ENCODE assay signal across 29 cellular contexts in the genomic region with DNA sequence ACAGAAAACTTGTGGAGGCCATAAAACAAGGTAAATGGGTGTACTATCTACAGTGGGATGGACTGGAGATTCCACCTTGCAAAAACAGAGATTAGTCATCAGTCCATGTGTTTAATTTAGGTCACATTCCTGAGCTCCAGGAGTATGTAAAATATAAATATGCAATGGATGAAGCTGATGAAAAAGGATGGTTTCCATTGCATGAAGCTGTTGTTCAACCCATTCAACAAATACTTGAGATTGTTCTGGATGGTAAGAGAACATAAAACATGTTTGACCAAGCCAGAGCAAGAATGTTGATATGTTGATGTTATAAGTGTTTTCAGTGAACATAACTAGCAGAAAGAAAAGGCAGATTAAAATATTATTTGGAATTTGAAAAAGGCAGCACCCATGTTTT. TPM values are rescaled to one million over a fixed set of nuclear protein-coding genes. Genes with fewer than 3 reads are reported as not detected.
A peak's percentile ranks its signal among the peaks of the same experiment; 100 is the strongest.
DNase-seq lines count a peak whose midpoint lies in the region; ATAC-seq, FAIRE-seq and TF ChIP-seq lines count a peak whose summit lies in the region.
"Had no signal": no experiment of that assay in that cellular context is flagged by ENCODE, and none has a peak within 500 bp of the region (broad histone marks: within the 10 kb centered on the region; RNA-seq: fewer than 3 reads in every experiment).

No MANE protein-coding gene starts in this region.

- no peak overlapping the region for H3K4me3 ChIP-seq in AG10803 (ENCODE audit: low read length)
- no peak overlapping the region for H3K4me3 ChIP-seq in left lung
- no peak overlapping the region for H3K4me3 ChIP-seq in gastrocnemius medialis
- H3K4me3 ChIP-seq: BLaER1, GM12878 had no signal

- no peaks in the 10 kb centered on the region for H3K4me1 ChIP-seq in left lung
- H3K4me1 ChIP-seq in gastrocnemius medialis = peaks cover 12 to 15% of the 10 kb centered on the region in 2 donors
- H3K4me1 ChIP-seq: BLaER1 had no signal

- H3K9me3 ChIP-seq in left lung = no peaks in the 10 kb centered on the region
- no peaks in the 10 kb centered on the region for H3K9me3 ChIP-seq in gastrocnemius medialis
- H3K9me3 ChIP-seq: BLaER1 had no signal

- intact Hi-C loops in left lung (cut with DNase I) (no loop called here), gastrocnemius medialis (cut with DNase I; ENCODE audit: low total_unique reads) (no loop called here), posterior vena cava (cut with DNase I) (no loop called here)

- DNase-seq in AG10803 (ENCODE audit: low read depth) (peak; percentile 30), HS-5 (ENCODE audit: low read depth) (peak; percentile 5), dedifferentiated amniotic fluid mesenchymal stem cell (ENCODE audit: extremely low spot score) (peak; percentile 18), left lung (no peak), GM19239 (ENCODE audit: insufficient read length, low spot score) (no peak), gastrocnemius medialis (no peak), posterior vena cava (ENCODE audit: low spot score) (no peak)
- DNase-seq: CD4-positive, CD25-positive, alpha-beta regulatory T cell; GDM1; Karpas-422; NCI-H1092 treated with DMSO at 0.1 percent for 48 hours; NCI-H1436; NCI-H187; NCI-H2081 treated with DMSO at 0.1 percent for 48 hours; NCI-H2171; NCI-H345; NCI-H524; NCI-H748 treated with DMSO at 0.1 percent for 48 hours; SIG-M5 had no signal

- TF ChIP-seq CTCF in AG10803 (conservative IDR thresholded peaks at IDR 0.05; ENCODE audit: low read length) (no peak), left lung (IDR thresholded peaks at IDR 0.05) (no peak), gastrocnemius medialis (IDR thresholded peaks at IDR 0.05 in 4 of 5, conservative IDR thresholded peaks at IDR 0.05 in 1 of 5) (no peak)

- no peak for FAIRE-seq in GM19239 (lab: Jason Lieb, UNC)
- FAIRE-seq: D721Med, GM12878, RCC 7860 had no signal

- H3K27ac ChIP-seq in left lung (no peak overlapping the region), gastrocnemius medialis (peak overlapping the region in 2 of 4 donors; percentile 24 to 93)
- H3K27ac ChIP-seq: 22Rv1, BLaER1, HL-60 had no signal

- in situ Hi-C loops in gastrocnemius medialis (cut with MboI; ENCODE audit: low sequenced_read_pairs in 4 of 4) = no loop called here

- TF ChIP-seq POLR2A in gastrocnemius medialis (IDR thresholded peaks at IDR 0.05) = no peak

- H3K36me3 ChIP-seq in left lung = no peaks in the 10 kb centered on the region
- peaks cover 2 to 11% of the 10 kb centered on the region in 2 donors for H3K36me3 ChIP-seq in gastrocnemius medialis
- H3K36me3 ChIP-seq: BLaER1 had no signal

- no peaks in the 10 kb centered on the region for H3K27me3 ChIP-seq in left lung
- no peaks in the 10 kb centered on the region for H3K27me3 ChIP-seq in gastrocnemius medialis
- H3K27me3 ChIP-seq: BLaER1 had no signal

- ATAC-seq in left lung = peak; percentile 57
- no peak for ATAC-seq in GM21576 (IDR thresholded peaks at IDR 0.05; ENCODE audit: unreplicated experiment)
- no peak for ATAC-seq in gastrocnemius medialis
- ATAC-seq: GM12878, HCT116 had no signal

RNA-seq across cellular contexts. Expression of a gene that starts 14.6 kb away (rescaled TPM):
- total RNA-seq in left lung (not detected), gastrocnemius medialis (10 to 100 TPM in 2 of 4 donors, 1 to 10 TPM in 2; 5.3 to 26.0 (median 10.4) TPM), posterior vena cava (not detected)
- total RNA-seq: CD4-positive, CD25-positive, alpha-beta regulatory T cell; GM12878; H4; HT-29 had no signal

RNA-seq across cellular contexts. Expression of a gene that starts 39.4 kb away (rescaled TPM):
- total RNA-seq in left lung = not detected
- total RNA-seq in gastrocnemius medialis = 100 to 1,000 TPM; 150 to 518 (median 314) TPM
- not detected for total RNA-seq in posterior vena cava
- total RNA-seq: CD4-positive, CD25-positive, alpha-beta regulatory T cell; GM12878; H4; HT-29 had no signal

RNA-seq across cellular contexts. Expression of a gene that starts 58.6 kb away (rescaled TPM):
- total RNA-seq in left lung (10 to 100 TPM; 55.2 to 66.6 TPM), gastrocnemius medialis (100 to 1,000 TPM in 3 of 4 donors, 10 to 100 TPM in 1; 82.8 to 148 (median 137) TPM), posterior vena cava (10 to 100 TPM; 84.8 to 85.7 TPM)

Comparison
In these comparisons a context has a peak if more than half of its experiments do, and no peak if none do; other contexts are left out.
1. DNase-seq: peak in AG10803 (single experiment), HS-5 (single experiment) and dedifferentiated amniotic fluid mesenchymal stem cell (single experiment); none in left lung (0 of 2), GM19239 (single experiment), gastrocnemius medialis (0 of 2) and posterior vena cava (single experiment).
2. RNA of a gene that starts 14.6 kb away (total RNA-seq): 5.3 to 26.0 TPM in gastrocnemius medialis; not detected in left lung and not detected in posterior vena cava; every median in the first group is over 4 times any median in the second.
3. RNA of a gene that starts 39.4 kb away (total RNA-seq): 150 to 518 TPM in gastrocnemius medialis; not detected in posterior vena cava and not detected in left lung; every median in the first group is over 100 times any median in the second.